18 cellular contexts compared by ENCODE assay signal in the genomic region with DNA sequence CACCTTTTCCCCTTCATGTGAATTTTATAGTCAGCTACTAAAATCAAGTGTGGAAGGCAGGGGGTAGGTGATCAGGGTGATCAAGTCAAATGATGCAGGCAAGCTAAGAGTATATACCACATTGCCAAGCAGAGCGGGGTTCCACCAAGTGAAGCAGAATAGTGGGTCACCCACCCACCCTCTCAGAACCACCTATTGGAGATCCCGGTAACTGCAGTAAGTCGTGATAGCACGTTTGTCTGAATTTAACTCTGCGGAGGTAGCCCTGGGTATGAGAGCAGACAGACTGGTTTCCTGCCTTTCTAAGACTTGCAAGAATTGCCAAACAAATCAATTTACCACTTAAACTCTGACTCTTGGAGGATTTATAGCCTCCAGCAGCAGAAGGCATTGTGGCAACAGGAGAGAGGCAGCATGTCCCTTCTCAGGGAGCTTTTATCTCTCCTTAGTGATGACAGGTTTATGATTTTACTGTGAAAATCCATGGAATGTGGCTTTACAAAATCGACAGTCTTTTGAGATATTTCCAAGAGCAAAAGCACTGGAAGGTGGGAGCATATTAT.
DNase-seq lines count a peak whose midpoint lies in the region; ATAC-seq and TF ChIP-seq lines count a peak whose summit lies in the region.
"Had no signal": no experiment of that assay in that cellular context is flagged by ENCODE, and none has a peak within 500 bp of the region (broad histone marks: within the 10 kb centered on the region; RNA-seq: fewer than 3 reads in every experiment).

No MANE protein-coding gene starts in this region.

- WGBS in endodermal cell (ENCODE audit: insufficient coverage in 1 of 2, insufficient read length in 1 of 2), 2 experiments, result 83 to 93% methylated on average over 6 of the region's 6 CpGs

- H3K4me3 ChIP-seq in endodermal cell (ENCODE audit: low read length), result no peak overlapping the region
- H3K4me3 ChIP-seq: A549 had no signal

- H3K36me3 Mint-ChIP-seq in endodermal cell (ENCODE audit: low read depth), result no peaks in the 10 kb centered on the region
- peaks cover 6% of the 10 kb centered on the region for H3K36me3 Mint-ChIP-seq in nephron progenitor cell (ENCODE audit: low read depth)
- H3K36me3 Mint-ChIP-seq: CD14-positive monocyte had no signal

- H3K4me1 Mint-ChIP-seq in endodermal cell (peaks cover 5% of the 10 kb centered on the region), nephron progenitor cell (peaks cover 53% of the 10 kb centered on the region)

- peak; percentile 46 for TF ChIP-seq CTCF in endodermal cell (conservative IDR thresholded peaks at IDR 0.05)
- no peak for TF ChIP-seq CTCF in nephron progenitor cell (IDR thresholded peaks at IDR 0.05)

- H3K27me3 Mint-ChIP-seq in endodermal cell (ENCODE audit: insufficient read depth), result no peaks in the 10 kb centered on the region
- peaks cover 3% of the 10 kb centered on the region for H3K27me3 Mint-ChIP-seq in nephron progenitor cell (ENCODE audit: low read depth, poor library complexity)

- no peaks in the 10 kb centered on the region for H3K4me1 ChIP-seq in endodermal cell (ENCODE audit: control insufficient read depth, insufficient read depth, low read length)
- H3K4me1 ChIP-seq: A549 had no signal

- no peak overlapping the region for H3K27ac ChIP-seq in endodermal cell (ENCODE audit: low read depth, low read length)
- H3K27ac ChIP-seq: A549 had no signal

- ATAC-seq in HG02678 (IDR thresholded peaks at IDR 0.05; ENCODE audit: unreplicated experiment) (no peak), GM19467 (IDR thresholded peaks at IDR 0.05; ENCODE audit: unreplicated experiment) (no peak), HG03342 (IDR thresholded peaks at IDR 0.05; ENCODE audit: unreplicated experiment) (no peak)
- ATAC-seq: A549 had no signal

- CTCF ChIA-PET in HEK293T (lab: Yijun Ruan, JAX), result interaction anchor here (0.8 to 1.1 kb wide), 3 partner anchors 14 to 83 kb away, joined by 3 read pairs; no protein-coding TSS in a partner anchor

- POLR2A ChIA-PET in HEK293T (lab: Yijun Ruan, JAX), result no interaction called here

- H3K9me3 Mint-ChIP-seq in endodermal cell (no peaks in the 10 kb centered on the region), nephron progenitor cell (no peaks in the 10 kb centered on the region)

- H3K4me3 Mint-ChIP-seq in endodermal cell (no peak overlapping the region), nephron progenitor cell (no peak overlapping the region)
- H3K4me3 Mint-ChIP-seq: CD14-positive monocyte had no signal

- in situ Hi-C loops in G401 (cut with HindIII; ENCODE audit: low sequenced_read_pairs), result no loop called here

- H3K27me3 ChIP-seq in endodermal cell (ENCODE audit: control insufficient read depth, insufficient read depth, low read length, poor library complexity, severe bottlenecking), result no peaks in the 10 kb centered on the region

- H3K9me3 ChIP-seq in endodermal cell (ENCODE audit: control insufficient read depth, low read length), result no peaks in the 10 kb centered on the region
- H3K9me3 ChIP-seq: A549 had no signal

- H3K36me3 ChIP-seq in endodermal cell (ENCODE audit: control insufficient read depth, insufficient read depth, low read length), result no peaks in the 10 kb centered on the region

- H3K27ac Mint-ChIP-seq in endodermal cell (no peak overlapping the region), nephron progenitor cell (peak overlapping the region; percentile 29)

- no peak overlapping the region for H3K9ac ChIP-seq in endodermal cell (ENCODE audit: extremely low read depth, low read length, poor library complexity, severe bottlenecking)

- DNase-seq in ELF-1 (ENCODE audit: low read depth, low spot score), result peak; percentile 49
- DNase-seq in HEK293T (ENCODE audit: extremely low spot score), result peak; percentile 42
- DNase-seq in endodermal cell, result no peak
- no peak for DNase-seq in nephron progenitor cell
- DNase-seq in G401 (ENCODE audit: low spot score), result no peak
- DNase-seq: DMS 273 treated with DMSO at 0.1 percent for 48 hours; IMR-90; Kasumi-1; NCI-H1930; NCI-H446 treated with DMSO at 0.1 percent for 48 hours; NK-92 treated with Interleukin-12 subunit alpha and Interleukin-12 subunit beta, amount 100 ng/mL, for 24 hours; OCI-M1; SHP77 treated with DMSO at 0.1 percent for 48 hours had no signal

TF ChIP-seq in HEK293T, 16 proteins besides CTCF, POLR2A, EP300 and RAD21:
- TF ChIP-seq ZNF384 (IDR thresholded peaks at IDR 0.05) (no peak), SUZ12 (IDR thresholded peaks at IDR 0.05) (no peak), SP1 (IDR thresholded peaks at IDR 0.05) (no peak), LEF1 (IDR thresholded peaks at IDR 0.05; ENCODE audit: borderline replicate concordance) (no peak)
- TF ChIP-seq, protein P1, sequence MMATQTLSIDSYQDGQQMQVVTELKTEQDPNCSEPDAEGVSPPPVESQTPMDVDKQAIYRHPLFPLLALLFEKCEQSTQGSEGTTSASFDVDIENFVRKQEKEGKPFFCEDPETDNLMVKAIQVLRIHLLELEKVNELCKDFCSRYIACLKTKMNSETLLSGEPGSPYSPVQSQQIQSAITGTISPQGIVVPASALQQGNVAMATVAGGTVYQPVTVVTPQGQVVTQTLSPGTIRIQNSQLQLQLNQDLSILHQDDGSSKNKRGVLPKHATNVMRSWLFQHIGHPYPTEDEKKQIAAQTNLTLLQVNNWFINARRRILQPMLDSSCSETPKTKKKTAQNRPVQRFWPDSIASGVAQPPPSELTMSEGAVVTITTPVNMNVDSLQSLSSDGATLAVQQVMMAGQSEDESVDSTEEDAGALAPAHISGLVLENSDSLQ (IDR thresholded peaks at IDR 0.05), result peak; percentile 79

Comparison
In these comparisons a context has a peak if more than half of its experiments do, and no peak if none do; other contexts are left out.
1. DNase-seq: peak in ELF-1 (single experiment) and HEK293T (single experiment); none in endodermal cell (single experiment), nephron progenitor cell (single experiment) and G401 (single experiment).